In the genomic region with DNA sequence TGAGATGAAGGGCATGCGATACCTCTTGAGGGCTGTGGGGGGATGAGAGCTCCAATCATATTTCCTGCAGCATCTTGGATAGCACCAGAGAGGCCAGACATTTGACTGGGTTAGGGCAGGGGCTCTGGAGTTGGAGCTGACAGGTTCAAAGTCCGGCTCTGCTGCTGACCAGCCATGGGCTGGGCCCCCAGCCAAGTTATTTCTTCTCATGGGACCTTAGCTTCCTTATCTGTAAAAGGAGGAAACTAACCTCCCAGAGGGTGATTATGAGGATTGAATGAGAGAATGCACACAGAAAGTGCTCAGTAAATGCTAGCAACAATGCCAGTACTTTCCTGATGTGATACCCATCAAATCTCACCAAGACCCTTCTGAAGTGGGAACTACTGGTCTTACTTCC, we compare ENCODE assay signal across 1 cellular context.
TF ChIP-seq lines count a peak whose summit lies in the region.

No MANE protein-coding gene starts in this region.

TF ChIP-seq in K562, 482 proteins besides CTCF, POLR2A, EP300 and RAD21 (continued from another document and continues in another):
- TF ChIP-seq MYC (IDR thresholded peaks at IDR 0.05; ENCODE audit: low read depth, low read length): no peak
- no peak for TF ChIP-seq MYC (CRISPR knock-in tag; IDR thresholded peaks at IDR 0.05; ENCODE audit: borderline replicate concordance, low read depth)
- TF ChIP-seq ZNF75A (CRISPR knock-in tag; IDR thresholded peaks at IDR 0.05): no peak
- TF ChIP-seq HNRNPL (IDR thresholded peaks at IDR 0.05; ENCODE audit: low read depth, low read length): no peak
- no peak for TF ChIP-seq ASH1L (IDR thresholded peaks at IDR 0.05; ENCODE audit: borderline replicate concordance, low read depth, partially characterized antibody)
- no peak for TF ChIP-seq NR1H2 (CRISPR knock-in tag; IDR thresholded peaks at IDR 0.05)
- no peak for TF ChIP-seq ZNF785 (CRISPR knock-in tag; IDR thresholded peaks at IDR 0.05)
- no peak for TF ChIP-seq TAF1 (IDR thresholded peaks at IDR 0.05; ENCODE audit: control insufficient read depth, extremely low read depth, insufficient read depth, low read length, severe bottlenecking)
- TF ChIP-seq ZNF655 (CRISPR knock-in tag; IDR thresholded peaks at IDR 0.05): no peak
- TF ChIP-seq HDAC3 (IDR thresholded peaks at IDR 0.05; ENCODE audit: borderline replicate concordance, partially characterized antibody): no peak
- peak; percentile 22; the same call in 1 of the 2 replicates for TF ChIP-seq DPF2 (IDR thresholded peaks at IDR 0.05)
- TF ChIP-seq POLR3A (IDR thresholded peaks at IDR 0.05; ENCODE audit: borderline replicate concordance, extremely low read depth, insufficient read depth, insufficient read length): no peak
- no peak for TF ChIP-seq CHD2 (IDR thresholded peaks at IDR 0.05; ENCODE audit: low read depth, low read length)
- TF ChIP-seq KLF10 (CRISPR knock-in tag; IDR thresholded peaks at IDR 0.05): no peak
- TF ChIP-seq KDM5B (IDR thresholded peaks at IDR 0.05; ENCODE audit: insufficient replicate concordance, low read depth, low read length): no peak
- TF ChIP-seq TARDBP (IDR thresholded peaks at IDR 0.05): no peak
- TF ChIP-seq, protein P1, sequence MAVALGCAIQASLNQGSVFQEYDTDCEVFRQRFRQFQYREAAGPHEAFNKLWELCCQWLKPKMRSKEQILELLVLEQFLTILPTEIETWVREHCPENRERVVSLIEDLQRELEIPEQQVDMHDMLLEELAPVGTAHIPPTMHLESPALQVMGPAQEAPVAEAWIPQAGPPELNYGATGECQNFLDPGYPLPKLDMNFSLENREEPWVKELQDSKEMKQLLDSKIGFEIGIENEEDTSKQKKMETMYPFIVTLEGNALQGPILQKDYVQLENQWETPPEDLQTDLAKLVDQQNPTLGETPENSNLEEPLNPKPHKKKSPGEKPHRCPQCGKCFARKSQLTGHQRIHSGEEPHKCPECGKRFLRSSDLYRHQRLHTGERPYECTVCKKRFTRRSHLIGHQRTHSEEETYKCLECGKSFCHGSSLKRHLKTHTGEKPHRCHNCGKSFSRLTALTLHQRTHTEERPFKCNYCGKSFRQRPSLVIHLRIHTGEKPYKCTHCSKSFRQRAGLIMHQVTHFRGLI (CRISPR knock-in tag; IDR thresholded peaks at IDR 0.05): no peak
- TF ChIP-seq FOXM1 (IDR thresholded peaks at IDR 0.05; ENCODE audit: low read depth): no peak
- TF ChIP-seq FOXM1 (CRISPR knock-in tag; IDR thresholded peaks at IDR 0.05; ENCODE audit: low read depth): no peak
- no peak for TF ChIP-seq MGA (IDR thresholded peaks at IDR 0.05)
- TF ChIP-seq CBX5 (IDR thresholded peaks at IDR 0.05; ENCODE audit: borderline replicate concordance, low read depth): no peak
- TF ChIP-seq ZNF24 (IDR thresholded peaks at IDR 0.05): peak; percentile 26; the same call in 1 of the 2 replicates
- no peak for TF ChIP-seq FOXJ3 (CRISPR knock-in tag; IDR thresholded peaks at IDR 0.05)
- TF ChIP-seq HNRNPH1 (optimal IDR thresholded peaks at IDR 0.05; ENCODE audit: low read depth, low read length): no peak
- no peak for TF ChIP-seq BDP1 (IDR thresholded peaks at IDR 0.05; ENCODE audit: insufficient read depth, insufficient read length)
- no peak for TF ChIP-seq EZH2 (IDR thresholded peaks at IDR 0.05; ENCODE audit: borderline replicate concordance, low read depth, low read length)
- TF ChIP-seq ETV1 (tag; conservative IDR thresholded peaks at IDR 0.05; ENCODE audit: low read depth): peak; percentile 31; the same call in 1 of the 2 replicates
- no peak for TF ChIP-seq TEAD4 (IDR thresholded peaks at IDR 0.05; ENCODE audit: low read length)
- TF ChIP-seq TEAD4 (CRISPR knock-in tag; IDR thresholded peaks at IDR 0.05; ENCODE audit: borderline replicate concordance): no peak
- TF ChIP-seq ARID1B (IDR thresholded peaks at IDR 0.05): peak; percentile 35; the same call in 1 of the 2 replicates
- TF ChIP-seq MEF2A (IDR thresholded peaks at IDR 0.05; ENCODE audit: control insufficient read depth, low read depth, low read length): no peak
- no peak for TF ChIP-seq KDM1A (IDR thresholded peaks at IDR 0.05)
- TF ChIP-seq XRCC3 (IDR thresholded peaks at IDR 0.05): no peak
- TF ChIP-seq, protein P2, sequence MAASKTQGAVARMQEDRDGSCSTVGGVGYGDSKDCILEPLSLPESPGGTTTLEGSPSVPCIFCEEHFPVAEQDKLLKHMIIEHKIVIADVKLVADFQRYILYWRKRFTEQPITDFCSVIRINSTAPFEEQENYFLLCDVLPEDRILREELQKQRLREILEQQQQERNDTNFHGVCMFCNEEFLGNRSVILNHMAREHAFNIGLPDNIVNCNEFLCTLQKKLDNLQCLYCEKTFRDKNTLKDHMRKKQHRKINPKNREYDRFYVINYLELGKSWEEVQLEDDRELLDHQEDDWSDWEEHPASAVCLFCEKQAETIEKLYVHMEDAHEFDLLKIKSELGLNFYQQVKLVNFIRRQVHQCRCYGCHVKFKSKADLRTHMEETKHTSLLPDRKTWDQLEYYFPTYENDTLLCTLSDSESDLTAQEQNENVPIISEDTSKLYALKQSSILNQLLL (CRISPR knock-in tag; IDR thresholded peaks at IDR 0.05; ENCODE audit: borderline replicate concordance): no peak
- no peak for TF ChIP-seq NONO (IDR thresholded peaks at IDR 0.05; ENCODE audit: low read depth in 2 of 2, low read length in 1 of 2)
- TF ChIP-seq NFXL1 (CRISPR knock-in tag; IDR thresholded peaks at IDR 0.05): no peak
- no peak for TF ChIP-seq RBM34 (IDR thresholded peaks at IDR 0.05; ENCODE audit: borderline replicate concordance, insufficient read depth, low read length)
- TF ChIP-seq ZBED1 (IDR thresholded peaks at IDR 0.05): no peak
- TF ChIP-seq PHTF2 (CRISPR knock-in tag; IDR thresholded peaks at IDR 0.05): no peak
- TF ChIP-seq PYGO2 (tag; IDR thresholded peaks at IDR 0.05): no peak
- TF ChIP-seq ZNF124 (CRISPR knock-in tag; IDR thresholded peaks at IDR 0.05): no peak
- TF ChIP-seq, protein P3, sequence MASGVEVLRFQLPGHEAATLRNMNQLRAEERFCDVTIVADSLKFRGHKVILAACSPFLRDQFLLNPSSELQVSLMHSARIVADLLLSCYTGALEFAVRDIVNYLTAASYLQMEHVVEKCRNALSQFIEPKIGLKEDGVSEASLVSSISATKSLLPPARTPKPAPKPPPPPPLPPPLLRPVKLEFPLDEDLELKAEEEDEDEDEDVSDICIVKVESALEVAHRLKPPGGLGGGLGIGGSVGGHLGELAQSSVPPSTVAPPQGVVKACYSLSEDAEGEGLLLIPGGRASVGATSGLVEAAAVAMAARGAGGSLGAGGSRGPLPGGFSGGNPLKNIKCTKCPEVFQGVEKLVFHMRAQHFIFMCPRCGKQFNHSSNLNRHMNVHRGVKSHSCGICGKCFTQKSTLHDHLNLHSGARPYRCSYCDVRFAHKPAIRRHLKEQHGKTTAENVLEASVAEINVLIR (CRISPR knock-in tag; IDR thresholded peaks at IDR 0.05): no peak
- TF ChIP-seq ZNF57 (CRISPR knock-in tag; IDR thresholded peaks at IDR 0.05): no peak
- TF ChIP-seq FOS (IDR thresholded peaks at IDR 0.05; ENCODE audit: extremely low read depth, insufficient read length): no peak
- no peak for TF ChIP-seq SNIP1 (IDR thresholded peaks at IDR 0.05; ENCODE audit: low read depth)
- TF ChIP-seq ZC3H8 (IDR thresholded peaks at IDR 0.05): no peak
- no peak for TF ChIP-seq BHLHE40 (IDR thresholded peaks at IDR 0.05; ENCODE audit: low read length)
- no peak for TF ChIP-seq MXI1 (IDR thresholded peaks at IDR 0.05; ENCODE audit: low read depth, low read length)
